Comparison of ENCODE assay signal across 14 cellular contexts in genomic region chr14:87457727-87458126, GRCh38.
A peak's percentile ranks its signal among the peaks of the same experiment; 100 is the strongest.
DNase-seq lines count a peak whose midpoint lies in the region; ATAC-seq and TF ChIP-seq lines count a peak whose summit lies in the region.
"Had no signal": no experiment of that assay in that cellular context is flagged by ENCODE, and none has a peak within 500 bp of the region (broad histone marks: within the 10 kb centered on the region; RNA-seq: fewer than 3 reads in every experiment).

No MANE protein-coding gene starts in this region.

- no peaks in the 10 kb centered on the region for H3K4me1 ChIP-seq in fibroblast of lung (ENCODE audit: control insufficient read depth, extremely low read depth, insufficient read depth, low read length)
- H3K4me1 ChIP-seq in stomach: no peaks in the 10 kb centered on the region
- H3K4me1 ChIP-seq: colonic mucosa, upper lobe of right lung had no signal

- in situ Hi-C loops in ACHN (cut with HindIII; ENCODE audit: low pct_ligation_motif_present, low pct_unique_long_range_greater_than_20kb, low sequenced_read_pairs): no loop called here

- intact Hi-C loops in stomach (cut with DNase I; ENCODE audit: low total_unique reads): no loop called here

- TF ChIP-seq CTCF in fibroblast of lung (conservative IDR thresholded peaks at IDR 0.05 in 1 of 2, IDR thresholded peaks at IDR 0.05 in 1 of 2; ENCODE audit: low read depth in 1 of 2, low read length in 2 of 2): no peak
- TF ChIP-seq CTCF in stomach (IDR thresholded peaks at IDR 0.05): no peak

- H3K27ac ChIP-seq in fibroblast of lung (ENCODE audit: insufficient read depth, low read length) (no peak overlapping the region), stomach (no peak overlapping the region)
- H3K27ac ChIP-seq: colonic mucosa, upper lobe of right lung had no signal

- H4K20me1 ChIP-seq in fibroblast of lung (ENCODE audit: control insufficient read depth, extremely low read depth, insufficient read depth, low read length): no peaks in the 10 kb centered on the region

- peak overlapping the region; percentile 26 for H3K4me2 ChIP-seq in fibroblast of lung (ENCODE audit: extremely low read depth, insufficient read depth, low read length)

- no peak overlapping the region for H3K9ac ChIP-seq in fibroblast of lung (ENCODE audit: insufficient read depth, low read length)

- no peak for TF ChIP-seq EP300 in stomach (IDR thresholded peaks at IDR 0.05)

- ATAC-seq in GM19395 (IDR thresholded peaks at IDR 0.05; ENCODE audit: unreplicated experiment) (peak; percentile 58), GM21447 (IDR thresholded peaks at IDR 0.05; ENCODE audit: unreplicated experiment) (no peak)
- ATAC-seq: left cardiac atrium, upper lobe of right lung had no signal

- TF ChIP-seq POLR2A in stomach (IDR thresholded peaks at IDR 0.05): no peak

- H3K9me3 ChIP-seq in fibroblast of lung (ENCODE audit: control insufficient read depth, insufficient read depth, low read depth, low read length): no peaks in the 10 kb centered on the region
- H3K9me3 ChIP-seq in stomach: peaks cover 0 to 3% (median 2%) of the 10 kb centered on the region in 4 donors
- H3K9me3 ChIP-seq: colonic mucosa, upper lobe of right lung had no signal

- H3K4me3 ChIP-seq in fibroblast of lung (replicated peaks in 1 of 4; ENCODE audit: control extremely low read depth in 1 of 4, insufficient read depth in 1 of 4, low read depth in 3 of 4, low read length in 4 of 4): peak overlapping the region in 1 of 4 experiments; percentile 25
- peak overlapping the region in 1 of 4 donors; percentile 21 for H3K4me3 ChIP-seq in stomach
- H3K4me3 ChIP-seq: colonic mucosa, upper lobe of right lung had no signal

- H2AFZ ChIP-seq in fibroblast of lung (ENCODE audit: low read length): peak overlapping the region; percentile 34

- H3K36me3 ChIP-seq in fibroblast of lung (ENCODE audit: control insufficient read depth, insufficient read depth, low read length) (no peaks in the 10 kb centered on the region), stomach (no peaks in the 10 kb centered on the region)
- H3K36me3 ChIP-seq: colonic mucosa, upper lobe of right lung had no signal

- peak; percentile 45 for DNase-seq in ACHN
- peak; percentile 30 for DNase-seq in NCI-H774 (lab: John Stamatoyannopoulos, UW)
- peak in 1 of 2 donors; percentile 8 for DNase-seq in fibroblast of lung (ENCODE audit: low read depth in 2 of 2)
- no peak for DNase-seq in stomach
- DNase-seq in DMS 273 (lab: John Stamatoyannopoulos, UW; ENCODE audit: unreplicated experiment): no peak
- DNase-seq in iPS-NIHi7 (ENCODE audit: extremely low spot score): no peak
- DNase-seq: activated naive CD8-positive, alpha-beta T cell treated with anti-CD3 and anti-CD28 coated beads for 36 hours; colonic mucosa; left cardiac atrium; NCI-H2029 treated with DMSO at 0.1 percent for 48 hours; stimulated activated CD4-positive, alpha-beta T cell treated with anti-CD3 and anti-CD28 coated beads, Interleukin-12 subunit alpha, Interleukin-12 subunit beta, amount 100 ng/mL, for 4 hours; upper lobe of right lung had no signal

- WGBS in stomach, 5 donors: 68 to 78% (median 73%) methylated on average over 6 of the region's 6 CpGs

- H3K27me3 ChIP-seq in fibroblast of lung (ENCODE audit: control insufficient read depth, insufficient read depth, low read length) (no peaks in the 10 kb centered on the region), stomach (no peaks in the 10 kb centered on the region)
- H3K27me3 ChIP-seq: colonic mucosa, upper lobe of right lung had no signal

- H3K79me2 ChIP-seq in fibroblast of lung (ENCODE audit: control insufficient read depth, insufficient read depth, low read length): no peaks in the 10 kb centered on the region

Comparison
In these comparisons a context has a peak if more than half of its experiments do, and no peak if none do; other contexts are left out.
1. DNase-seq: peak in ACHN (single experiment) and NCI-H774 (single experiment); none in stomach (single experiment), DMS 273 (single experiment) and iPS-NIHi7 (single experiment).